8 cellular contexts compared by ENCODE assay signal in the genomic region with DNA sequence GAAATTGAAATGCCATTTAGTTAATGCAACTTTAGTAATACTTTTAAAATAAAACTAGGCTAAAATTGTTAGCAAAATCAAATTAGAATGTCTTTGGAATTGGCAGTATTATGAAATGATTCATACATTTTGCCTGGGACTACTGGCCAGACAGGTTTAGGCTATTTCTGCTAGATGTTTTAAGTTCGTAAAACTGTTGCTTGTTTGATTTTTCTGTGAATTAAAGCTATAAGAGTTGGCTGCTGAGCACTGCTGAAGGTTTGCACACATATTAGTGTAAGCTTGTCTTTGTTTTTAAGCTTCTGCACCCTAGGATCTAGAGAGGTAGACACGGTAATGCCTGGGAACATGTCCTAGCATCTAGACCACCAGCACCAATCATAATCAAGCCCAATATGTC.
"Had no signal": no experiment of that assay in that cellular context is flagged by ENCODE, and none has a peak within 500 bp of the region (broad histone marks: within the 10 kb centered on the region; RNA-seq: fewer than 3 reads in every experiment).

No MANE protein-coding gene starts in this region.

- H3K27ac ChIP-seq: GM23248 had no signal

- H3K9me3 ChIP-seq: HAP-1 had no signal

- H3K4me1 ChIP-seq: HAP-1 had no signal

- DNase-seq: GM23248, GOT3, H7, H9, HCEC 1CT, HFFc6 had no signal

- H3K4me3 ChIP-seq: GM23248, GM23338, HAP-1 had no signal

- H3K36me3 ChIP-seq: HAP-1 had no signal
